ENCODE assay signal across 1 cellular context in genomic region chr7:66557214-66558200, GRCh38.
A peak's percentile ranks its signal among the peaks of the same experiment; 100 is the strongest.
TF ChIP-seq lines count a peak whose summit lies in the region.

No MANE protein-coding gene starts in this region.

TF ChIP-seq in HepG2, 621 proteins besides CTCF, POLR2A, EP300 and RAD21 (continued from another document and continues in another):
- no peak for TF ChIP-seq HMGXB4 (CRISPR knock-in tag; IDR thresholded peaks at IDR 0.05; ENCODE audit: borderline replicate concordance in 1 of 2, low read depth in 1 of 2)
- no peak for TF ChIP-seq ZNF33B (CRISPR knock-in tag; IDR thresholded peaks at IDR 0.05)
- TF ChIP-seq ELK4 (CRISPR knock-in tag; IDR thresholded peaks at IDR 0.05; ENCODE audit: borderline replicate concordance), result no peak
- no peak for TF ChIP-seq ZNF770 (CRISPR knock-in tag; IDR thresholded peaks at IDR 0.05)
- no peak for TF ChIP-seq ZNF879 (CRISPR knock-in tag; IDR thresholded peaks at IDR 0.05)
- TF ChIP-seq SMC3 (IDR thresholded peaks at IDR 0.05; ENCODE audit: low read length), result peak; percentile 33; the same call in 1 of the 2 replicates
- TF ChIP-seq SALL1 (CRISPR knock-in tag; IDR thresholded peaks at IDR 0.05), result peak; percentile 29; the same call in 1 of the 2 replicates
- no peak for TF ChIP-seq ZNF331 (CRISPR knock-in tag; IDR thresholded peaks at IDR 0.05)
- TF ChIP-seq ELF3 (CRISPR knock-in tag; IDR thresholded peaks at IDR 0.05), result no peak
- no peak for TF ChIP-seq ZNF547 (CRISPR knock-in tag; IDR thresholded peaks at IDR 0.05)
- TF ChIP-seq STAG1 (CRISPR knock-in tag; IDR thresholded peaks at IDR 0.05), result peak; percentile 89
- TF ChIP-seq SOX5 (CRISPR knock-in tag; IDR thresholded peaks at IDR 0.05; ENCODE audit: borderline replicate concordance), result no peak
- TF ChIP-seq SNAPC5 (CRISPR knock-in tag; IDR thresholded peaks at IDR 0.05; ENCODE audit: borderline replicate concordance), result no peak
- TF ChIP-seq CENPT (CRISPR knock-in tag; IDR thresholded peaks at IDR 0.05; ENCODE audit: low read depth), result no peak
- no peak for TF ChIP-seq YY1 (IDR thresholded peaks at IDR 0.05; ENCODE audit: insufficient read depth, insufficient replicate concordance, low read depth, low read length)
- no peak for TF ChIP-seq ZHX2 (IDR thresholded peaks at IDR 0.05; ENCODE audit: low read depth)
- no peak for TF ChIP-seq ZHX2 (CRISPR knock-in tag; IDR thresholded peaks at IDR 0.05; ENCODE audit: borderline replicate concordance)
- no peak for TF ChIP-seq TCF7 (IDR thresholded peaks at IDR 0.05; ENCODE audit: low read depth)
- TF ChIP-seq ATRX (CRISPR knock-in tag; IDR thresholded peaks at IDR 0.05; ENCODE audit: borderline replicate concordance), result no peak
- no peak for TF ChIP-seq CENPBD1 (CRISPR knock-in tag; IDR thresholded peaks at IDR 0.05; ENCODE audit: borderline replicate concordance, low read depth)
- TF ChIP-seq TGIF2 (CRISPR knock-in tag; IDR thresholded peaks at IDR 0.05), result no peak
- TF ChIP-seq ZBTB42 (CRISPR knock-in tag; IDR thresholded peaks at IDR 0.05), result no peak
- no peak for TF ChIP-seq HMG20A (CRISPR knock-in tag; IDR thresholded peaks at IDR 0.05; ENCODE audit: borderline replicate concordance)
- TF ChIP-seq RERE (CRISPR knock-in tag; IDR thresholded peaks at IDR 0.05; ENCODE audit: low read depth), result no peak
- no peak for TF ChIP-seq NONO (IDR thresholded peaks at IDR 0.05)
- TF ChIP-seq NONO (CRISPR knock-in tag; conservative IDR thresholded peaks at IDR 0.05), result no peak
- no peak for TF ChIP-seq ADNP (CRISPR knock-in tag; IDR thresholded peaks at IDR 0.05)
- no peak for TF ChIP-seq AHR (CRISPR knock-in tag; IDR thresholded peaks at IDR 0.05)
- no peak for TF ChIP-seq HCFC1 (IDR thresholded peaks at IDR 0.05; ENCODE audit: low read depth, low read length)
- TF ChIP-seq GLMP (CRISPR knock-in tag; IDR thresholded peaks at IDR 0.05; ENCODE audit: borderline replicate concordance), result no peak
- no peak for TF ChIP-seq SOX13 (IDR thresholded peaks at IDR 0.05)
- TF ChIP-seq SOX13 (CRISPR knock-in tag; conservative IDR thresholded peaks at IDR 0.05 in 1 of 2, IDR thresholded peaks at IDR 0.05 in 1 of 2), result no peak
- TF ChIP-seq MLXIP (CRISPR knock-in tag; IDR thresholded peaks at IDR 0.05; ENCODE audit: borderline replicate concordance), result no peak
- no peak for TF ChIP-seq FOXA1 (IDR thresholded peaks at IDR 0.05)
- TF ChIP-seq FOXA1 (CRISPR knock-in tag; IDR thresholded peaks at IDR 0.05), result no peak
- no peak for TF ChIP-seq TEAD3 (CRISPR knock-in tag; optimal IDR thresholded peaks at IDR 0.05; ENCODE audit: borderline replicate concordance)
- no peak for TF ChIP-seq ZNF335 (CRISPR knock-in tag; IDR thresholded peaks at IDR 0.05)
